ENCODE assay signal across 10 cellular contexts in genomic region chr10:58967551-58968418, GRCh38.
DNase-seq lines count a peak whose midpoint lies in the region; ATAC-seq, FAIRE-seq and TF ChIP-seq lines count a peak whose summit lies in the region.
"Had no signal": no experiment of that assay in that cellular context is flagged by ENCODE, and none has a peak within 500 bp of the region (broad histone marks: within the 10 kb centered on the region; RNA-seq: fewer than 3 reads in every experiment).

No MANE protein-coding gene starts in this region.

- SMC1A ChIA-PET in GM12878 (lab: Charles Lee; ENCODE audit: uncharacterized antibody, unreplicated experiment), result interaction anchor here (0.6 to 9.3 kb wide), 23 partner anchors 8 to 324 kb away, joined by 3 to 123 read pairs (median 6); no protein-coding TSS in a partner anchor

- no peak for TF ChIP-seq POLR2A in GM12878 (IDR thresholded peaks at IDR 0.05; ENCODE audit: low read depth, low read length)

- H3K4me1 ChIP-seq in GM12878 (ENCODE audit: control insufficient read depth, insufficient read depth, low read length), result no peaks in the 10 kb centered on the region

- no peaks in the 10 kb centered on the region for H3K9me3 Mint-ChIP-seq in mesothelial cell of epicardium

- H3K79me2 ChIP-seq in GM12878 (ENCODE audit: control insufficient read depth, insufficient read depth, low read length), result no peaks in the 10 kb centered on the region

- H3K9ac ChIP-seq in GM12878 (ENCODE audit: control insufficient read depth, insufficient read depth, low read length), result no peak overlapping the region

- no TSS peak for BruUV-seq in GM12878 (replicated peaks; lab: Mats Ljungman, UMichigan)

- H3K9me3 ChIP-seq in GM12878 (replicated peaks; ENCODE audit: control insufficient read depth, insufficient read depth, low read length), result no peaks in the 10 kb centered on the region

- peak overlapping the region; percentile 15; the same call in 1 of the 2 replicates for H2AFZ ChIP-seq in GM12878 (ENCODE audit: control insufficient read depth, low read depth, low read length)

- H3K36me3 Mint-ChIP-seq in mesothelial cell of epicardium, result no peaks in the 10 kb centered on the region

- FAIRE-seq in GM12878 (lab: Jason Lieb, UNC), result no peak
- FAIRE-seq: keratinocyte had no signal

- H3K4me2 ChIP-seq in GM12878 (ENCODE audit: control insufficient read depth, insufficient read depth), result peak overlapping the region; percentile 44

- no peak overlapping the region for H3K27ac ChIP-seq in GM12878 (ENCODE audit: control insufficient read depth, insufficient read depth)
- H3K27ac ChIP-seq: VCaP had no signal

- RAD21 ChIA-PET in GM12878 (lab: Charles Lee; ENCODE audit: unreplicated experiment), result interaction anchor here (0.5 to 2.3 kb wide), 22 partner anchors 9 to 214 kb away, joined by 3 to 13 read pairs (median 4); no protein-coding TSS in a partner anchor

- no peaks in the 10 kb centered on the region for H3K36me3 ChIP-seq in GM12878 (ENCODE audit: control insufficient read depth in 2 of 2, insufficient read depth in 2 of 2, low read length in 1 of 2)

- H3K27ac Mint-ChIP-seq in mesothelial cell of epicardium, result no peak overlapping the region

- H3K4me3 Mint-ChIP-seq in mesothelial cell of epicardium, result peak overlapping the region; percentile 49

- POLR2A ChIA-PET in GM12878 (lab: Charles Lee), result interaction anchor here (0.6 to 2.4 kb wide), 9 partner anchors 9 to 152 kb away, joined by 3 to 9 read pairs (median 3); no protein-coding TSS in a partner anchor

- TF ChIP-seq EP300 in GM12878 (IDR thresholded peaks at IDR 0.05; ENCODE audit: borderline replicate concordance in 1 of 2, control insufficient read depth in 1 of 2, low read depth in 2 of 2, low read length in 2 of 2), result no peak

- peaks cover 9% of the 10 kb centered on the region for H3K27me3 Mint-ChIP-seq in mesothelial cell of epicardium (ENCODE audit: low read depth)

- DNase-seq in Daoy (ENCODE audit: low read depth) (peak; percentile 11), GM12878 (ENCODE audit: low read depth, low spot score) (no peak), mesothelial cell of epicardium (ENCODE audit: low spot score in 2 of 2, unreplicated experiment in 2 of 2) (peak in 1 of 2 experiments; percentile 43)
- DNase-seq in stimulated activated CD4-positive, alpha-beta T cell treated with anti-CD3 and anti-CD28 coated beads, Interleukin-12 subunit alpha, Interleukin-12 subunit beta, amount 100 ng/mL, for 4 hours, result no peak

- CTCF ChIA-PET in GM12878 (lab: Yijun Ruan, JAX), result interaction anchor here (0.5 to 8.6 kb wide), 11 partner anchors 8 to 215 kb away, joined by 3 to 56 read pairs (median 4); no protein-coding TSS in a partner anchor

- no peak for TF ChIP-seq RAD21 in GM12878 (IDR thresholded peaks at IDR 0.05; ENCODE audit: insufficient read depth, low read depth, low read length)

- ATAC-seq in HG03439 (IDR thresholded peaks at IDR 0.05; ENCODE audit: unreplicated experiment), result peak; percentile 74
- peak; percentile 88 for ATAC-seq in GM12878
- ATAC-seq in GM21381 (IDR thresholded peaks at IDR 0.05; ENCODE audit: unreplicated experiment), result no peak
- no peak for ATAC-seq in HG02642 (IDR thresholded peaks at IDR 0.05; ENCODE audit: poor library complexity, unreplicated experiment)
- no peak for ATAC-seq in GM18870 (IDR thresholded peaks at IDR 0.05; ENCODE audit: unreplicated experiment)

- TF ChIP-seq CTCF in GM12878 (IDR thresholded peaks at IDR 0.05 in 2 of 3, conservative IDR thresholded peaks at IDR 0.05 in 1 of 3; ENCODE audit: control insufficient read depth in 2 of 3, extremely low read depth in 1 of 3, insufficient read depth in 1 of 3, low read depth in 3 of 3, low read length in 3 of 3) (no peak), mesothelial cell of epicardium (IDR thresholded peaks at IDR 0.05; ENCODE audit: unreplicated experiment) (no peak)

- in situ Hi-C loops in GM12878 (cut with MboI), result no loop called here

- H3K4me1 Mint-ChIP-seq in mesothelial cell of epicardium, result peaks cover 12% of the 10 kb centered on the region

- H4K20me1 ChIP-seq in GM12878 (ENCODE audit: control insufficient read depth, insufficient read depth), result no peaks in the 10 kb centered on the region

- H3K4me3 ChIP-seq in GM12878, result no peak overlapping the region

- WGBS in GM12878 (ENCODE audit: insufficient coverage, insufficient replicate concordance, low lambda C conversion rate, missing lambda C conversion rate), result 16% methylated on average over 19 of the region's 19 CpGs

- no peaks in the 10 kb centered on the region for H3K27me3 ChIP-seq in GM12878 (replicated peaks in 1 of 2; ENCODE audit: control insufficient read depth in 2 of 2, insufficient read depth in 2 of 2, low read length in 1 of 2)

- intact Hi-C loops in GM12878 (cut with micrococcal nuclease; ENCODE audit: unreplicated experiment), result loop anchor here (2.0 to 10.0 kb wide), 3 partner anchors 13 to 937 kb away; partner anchors contain the start of gene CCDC6

TF ChIP-seq in GM12878, 131 proteins besides CTCF, POLR2A, EP300 and RAD21 (continues in another document):
- no peak for TF ChIP-seq SREBF1 (IDR thresholded peaks at IDR 0.05; ENCODE audit: low read length)
- TF ChIP-seq, protein P1, sequence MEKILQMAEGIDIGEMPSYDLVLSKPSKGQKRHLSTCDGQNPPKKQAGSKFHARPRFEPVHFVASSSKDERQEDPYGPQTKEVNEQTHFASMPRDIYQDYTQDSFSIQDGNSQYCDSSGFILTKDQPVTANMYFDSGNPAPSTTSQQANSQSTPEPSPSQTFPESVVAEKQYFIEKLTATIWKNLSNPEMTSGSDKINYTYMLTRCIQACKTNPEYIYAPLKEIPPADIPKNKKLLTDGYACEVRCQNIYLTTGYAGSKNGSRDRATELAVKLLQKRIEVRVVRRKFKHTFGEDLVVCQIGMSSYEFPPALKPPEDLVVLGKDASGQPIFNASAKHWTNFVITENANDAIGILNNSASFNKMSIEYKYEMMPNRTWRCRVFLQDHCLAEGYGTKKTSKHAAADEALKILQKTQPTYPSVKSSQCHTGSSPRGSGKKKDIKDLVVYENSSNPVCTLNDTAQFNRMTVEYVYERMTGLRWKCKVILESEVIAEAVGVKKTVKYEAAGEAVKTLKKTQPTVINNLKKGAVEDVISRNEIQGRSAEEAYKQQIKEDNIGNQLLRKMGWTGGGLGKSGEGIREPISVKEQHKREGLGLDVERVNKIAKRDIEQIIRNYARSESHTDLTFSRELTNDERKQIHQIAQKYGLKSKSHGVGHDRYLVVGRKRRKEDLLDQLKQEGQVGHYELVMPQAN (conservative IDR thresholded peaks at IDR 0.05), result no peak
- no peak for TF ChIP-seq EZH2 (IDR thresholded peaks at IDR 0.05; ENCODE audit: borderline replicate concordance, control insufficient read depth, low read depth, low read length)
- no peak for TF ChIP-seq SMC3 (IDR thresholded peaks at IDR 0.05; ENCODE audit: borderline replicate concordance, low read length)
- no peak for TF ChIP-seq MAX (IDR thresholded peaks at IDR 0.05; ENCODE audit: low read depth, low read length)
- no peak for TF ChIP-seq IKZF1 (conservative IDR thresholded peaks at IDR 0.05)
- TF ChIP-seq ATF3 (IDR thresholded peaks at IDR 0.05; ENCODE audit: borderline replicate concordance, extremely low read depth, low read depth, low read length), result no peak
- TF ChIP-seq, protein P2, sequence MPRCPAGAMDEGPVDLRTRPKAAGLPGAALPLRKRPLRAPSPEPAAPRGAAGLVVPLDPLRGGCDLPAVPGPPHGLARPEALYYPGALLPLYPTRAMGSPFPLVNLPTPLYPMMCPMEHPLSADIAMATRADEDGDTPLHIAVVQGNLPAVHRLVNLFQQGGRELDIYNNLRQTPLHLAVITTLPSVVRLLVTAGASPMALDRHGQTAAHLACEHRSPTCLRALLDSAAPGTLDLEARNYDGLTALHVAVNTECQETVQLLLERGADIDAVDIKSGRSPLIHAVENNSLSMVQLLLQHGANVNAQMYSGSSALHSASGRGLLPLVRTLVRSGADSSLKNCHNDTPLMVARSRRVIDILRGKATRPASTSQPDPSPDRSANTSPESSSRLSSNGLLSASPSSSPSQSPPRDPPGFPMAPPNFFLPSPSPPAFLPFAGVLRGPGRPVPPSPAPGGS (IDR thresholded peaks at IDR 0.05; ENCODE audit: borderline replicate concordance, insufficient read depth, low read depth, low read length, poor library complexity, severe bottlenecking), result no peak
- no peak for TF ChIP-seq HCFC1 (IDR thresholded peaks at IDR 0.05; ENCODE audit: low read length)
- TF ChIP-seq, protein P3, sequence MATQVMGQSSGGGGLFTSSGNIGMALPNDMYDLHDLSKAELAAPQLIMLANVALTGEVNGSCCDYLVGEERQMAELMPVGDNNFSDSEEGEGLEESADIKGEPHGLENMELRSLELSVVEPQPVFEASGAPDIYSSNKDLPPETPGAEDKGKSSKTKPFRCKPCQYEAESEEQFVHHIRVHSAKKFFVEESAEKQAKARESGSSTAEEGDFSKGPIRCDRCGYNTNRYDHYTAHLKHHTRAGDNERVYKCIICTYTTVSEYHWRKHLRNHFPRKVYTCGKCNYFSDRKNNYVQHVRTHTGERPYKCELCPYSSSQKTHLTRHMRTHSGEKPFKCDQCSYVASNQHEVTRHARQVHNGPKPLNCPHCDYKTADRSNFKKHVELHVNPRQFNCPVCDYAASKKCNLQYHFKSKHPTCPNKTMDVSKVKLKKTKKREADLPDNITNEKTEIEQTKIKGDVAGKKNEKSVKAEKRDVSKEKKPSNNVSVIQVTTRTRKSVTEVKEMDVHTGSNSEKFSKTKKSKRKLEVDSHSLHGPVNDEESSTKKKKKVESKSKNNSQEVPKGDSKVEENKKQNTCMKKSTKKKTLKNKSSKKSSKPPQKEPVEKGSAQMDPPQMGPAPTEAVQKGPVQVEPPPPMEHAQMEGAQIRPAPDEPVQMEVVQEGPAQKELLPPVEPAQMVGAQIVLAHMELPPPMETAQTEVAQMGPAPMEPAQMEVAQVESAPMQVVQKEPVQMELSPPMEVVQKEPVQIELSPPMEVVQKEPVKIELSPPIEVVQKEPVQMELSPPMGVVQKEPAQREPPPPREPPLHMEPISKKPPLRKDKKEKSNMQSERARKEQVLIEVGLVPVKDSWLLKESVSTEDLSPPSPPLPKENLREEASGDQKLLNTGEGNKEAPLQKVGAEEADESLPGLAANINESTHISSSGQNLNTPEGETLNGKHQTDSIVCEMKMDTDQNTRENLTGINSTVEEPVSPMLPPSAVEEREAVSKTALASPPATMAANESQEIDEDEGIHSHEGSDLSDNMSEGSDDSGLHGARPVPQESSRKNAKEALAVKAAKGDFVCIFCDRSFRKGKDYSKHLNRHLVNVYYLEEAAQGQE (IDR thresholded peaks at IDR 0.05; ENCODE audit: low read depth, low read length), result no peak
- TF ChIP-seq ZNF24 (IDR thresholded peaks at IDR 0.05), result no peak
- TF ChIP-seq RCOR1 (conservative IDR thresholded peaks at IDR 0.05; ENCODE audit: low read depth, low read length), result no peak

Comparison
In these comparisons a context has a peak if more than half of its experiments do, and no peak if none do; other contexts are left out.
1. ATAC-seq: peak in HG03439 (single experiment) and GM12878 (single experiment); none in GM21381 (single experiment), HG02642 (single experiment) and GM18870 (single experiment).